Comparison of ENCODE assay signal across 8 cellular contexts in the genomic region with DNA sequence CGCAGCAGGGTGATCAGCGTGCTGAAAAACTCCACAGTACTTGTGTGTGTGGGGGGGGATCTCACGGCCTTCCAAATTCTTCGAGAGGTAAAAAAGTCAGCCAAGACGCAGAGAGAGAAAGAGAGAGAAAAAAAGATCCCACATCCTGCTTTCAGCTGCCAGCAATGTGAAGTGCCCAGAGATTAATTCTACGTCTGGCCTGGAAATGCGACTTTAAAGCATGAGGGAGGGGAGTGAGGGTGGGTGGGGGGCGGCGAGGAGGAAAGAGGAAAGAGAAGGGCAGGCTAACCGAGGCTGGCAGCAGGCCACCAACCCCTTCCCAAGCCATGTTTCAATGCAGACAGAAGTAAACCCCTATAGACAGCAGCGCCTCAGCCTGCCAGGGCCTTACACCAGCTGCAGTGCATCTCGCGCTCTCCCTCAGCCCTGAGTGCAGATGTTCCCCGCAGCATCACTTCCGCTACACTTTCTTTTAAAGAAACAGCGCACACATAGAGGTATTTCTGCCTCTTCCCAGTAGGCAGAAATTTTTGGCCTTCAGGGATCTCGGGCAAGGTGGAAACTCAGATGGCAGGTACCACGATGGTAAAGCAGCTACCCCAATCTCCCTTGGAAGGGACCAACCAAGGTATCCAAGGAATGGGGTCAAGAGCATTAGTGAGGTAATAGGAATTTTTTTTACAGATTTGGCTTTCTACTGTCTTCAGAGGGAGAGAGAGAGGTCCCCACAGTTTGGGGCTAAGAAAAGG.
A peak's percentile ranks its signal among the peaks of the same experiment; 100 is the strongest.
DNase-seq lines count a peak whose midpoint lies in the region; ATAC-seq and TF ChIP-seq lines count a peak whose summit lies in the region.

No MANE protein-coding gene starts in this region.

- no CpG with 5 or more reads among the region's 18 CpGs for WGBS in neuronal stem cell (ENCODE audit: extremely low coverage in 2 of 2, insufficient read length in 2 of 2, insufficient replicate concordance in 1 of 2), 2 donors

- peak; percentile 83 for ATAC-seq in HG02588 (IDR thresholded peaks at IDR 0.05; ENCODE audit: unreplicated experiment)

- H2BK5ac ChIP-seq in neuronal stem cell (ENCODE audit: low read length) = no peak overlapping the region

- H2AK5ac ChIP-seq in neuronal stem cell (ENCODE audit: low read depth, low read length) = no peak overlapping the region

- H3K14ac ChIP-seq in neuronal stem cell (ENCODE audit: low read length) = no peak overlapping the region

- no peak overlapping the region for H2AFZ ChIP-seq in neuronal stem cell (ENCODE audit: low read length)

- no peak overlapping the region for H2BK12ac ChIP-seq in neuronal stem cell (ENCODE audit: low read length)

- H3K23ac ChIP-seq in neuronal stem cell (ENCODE audit: low read depth, low read length, poor library complexity) = no peak overlapping the region

- H3K27me3 ChIP-seq in skeletal muscle satellite cell (ENCODE audit: control insufficient read depth, insufficient read depth, low read length) (no peaks in the 10 kb centered on the region), neuronal stem cell (ENCODE audit: control insufficient read depth in 3 of 3, insufficient read depth in 3 of 3, low read depth in 1 of 3, low read length in 3 of 3) (no peaks in the 10 kb centered on the region)

- intact Hi-C loops in cardiac septum (cut with DNase I) = loop anchor here (1.0 kb wide), 1 partner anchor 43 kb away; no protein-coding TSS in a partner anchor

- H3K4me2 ChIP-seq in skeletal muscle satellite cell (ENCODE audit: low read length) = peak overlapping the region; percentile 76
- H3K4me2 ChIP-seq in neuronal stem cell (ENCODE audit: insufficient read depth, low read length, poor library complexity, severe bottlenecking) = no peak overlapping the region

- H3K27ac ChIP-seq in neuronal stem cell (replicated peaks; ENCODE audit: low read length) = no peak overlapping the region

- H3K9ac ChIP-seq in skeletal muscle satellite cell (ENCODE audit: low read depth, low read length) (peak overlapping the region; percentile 72), neuronal stem cell (ENCODE audit: low read depth, low read length, poor library complexity) (no peak overlapping the region)

- H3K4me3 ChIP-seq in GM12864 (ENCODE audit: low read depth, low read length) (peak overlapping the region; percentile 60), skeletal muscle satellite cell (ENCODE audit: low read length) (peak overlapping the region; percentile 46), neuronal stem cell (ENCODE audit: low read length in 2 of 2) (no peak overlapping the region)

- H3K36me3 ChIP-seq in skeletal muscle satellite cell (ENCODE audit: insufficient read depth, low read length) (no peaks in the 10 kb centered on the region), neuronal stem cell (replicated peaks in 1 of 2; ENCODE audit: control insufficient read depth in 2 of 2, insufficient read depth in 2 of 2, low read length in 2 of 2) (peaks cover 0 to 44% of the 10 kb centered on the region in 2 donors)

- no peak for TF ChIP-seq CTCF in GM12864 (IDR thresholded peaks at IDR 0.05; ENCODE audit: low read depth, low read length, missing control alignments)

- H3K4ac ChIP-seq in neuronal stem cell (ENCODE audit: low read length) = no peak overlapping the region

- no peaks in the 10 kb centered on the region for H3K79me1 ChIP-seq in neuronal stem cell (ENCODE audit: low read depth, low read length)

- DNase-seq in GM12864 (ENCODE audit: low read depth) (peak; percentile 81), SHP77 treated with DMSO at 0.1 percent for 48 hours (lab: John Stamatoyannopoulos, UW) (peak; percentile 49), cardiac septum (ENCODE audit: low spot score) (peak; percentile 87), kidney tubule cell (ENCODE audit: low spot score) (no peak), neuronal stem cell (ENCODE audit: low spot score) (no peak)
- peak; percentile 65 for DNase-seq in activated naive CD4-positive, alpha-beta T cell treated with anti-CD3 and anti-CD28 coated beads, Interleukin-2, amount 50 U/mL, for 16 hours

- H2BK15ac ChIP-seq in neuronal stem cell (ENCODE audit: low read length) = no peak overlapping the region

- no peak overlapping the region for H3K18ac ChIP-seq in neuronal stem cell (ENCODE audit: low read length)

- H3K4me1 ChIP-seq in skeletal muscle satellite cell (ENCODE audit: control insufficient read depth, insufficient read depth, low read length) (peaks cover 50% of the 10 kb centered on the region), neuronal stem cell (ENCODE audit: control insufficient read depth in 2 of 2, insufficient read depth in 1 of 2, low read depth in 1 of 2, low read length in 2 of 2) (peaks cover 10 to 20% of the 10 kb centered on the region in 2 donors)

- no peak overlapping the region for H4K8ac ChIP-seq in neuronal stem cell (ENCODE audit: low read depth, low read length)

- H2BK120ac ChIP-seq in neuronal stem cell (ENCODE audit: low read depth, low read length) = no peak overlapping the region

- no peak overlapping the region for H4K91ac ChIP-seq in neuronal stem cell (ENCODE audit: low read depth, low read length, poor library complexity)

- H3K9me3 ChIP-seq in skeletal muscle satellite cell (replicated peaks; ENCODE audit: low read length) (no peaks in the 10 kb centered on the region), neuronal stem cell (replicated peaks in 1 of 2; ENCODE audit: control insufficient read depth in 2 of 2, insufficient read depth in 1 of 2, low read depth in 1 of 2, low read length in 2 of 2) (no peaks in the 10 kb centered on the region)

Comparison
In these comparisons a context has a peak if more than half of its experiments do, and no peak if none do; other contexts are left out.
1. DNase-seq: peak in GM12864 (single experiment), SHP77 treated with DMSO at 0.1 percent for 48 hours (single experiment), activated naive CD4-positive, alpha-beta T cell treated with anti-CD3 and anti-CD28 coated beads, Interleukin-2, amount 50 U/mL, for 16 hours (single experiment) and cardiac septum (single experiment); none in kidney tubule cell (single experiment) and neuronal stem cell (single experiment).
2. H3K4me3 ChIP-seq: peak in GM12864 (single experiment) and skeletal muscle satellite cell (single experiment); none in neuronal stem cell (0 of 2).